Comparison of ENCODE assay signal across 8 cellular contexts in genomic region chr21:35050348-35051286, GRCh38. TPM values are rescaled to one million over a fixed set of nuclear protein-coding genes. Genes with fewer than 3 reads are reported as not detected.
A peak's percentile ranks its signal among the peaks of the same experiment; 100 is the strongest.
DNase-seq lines count a peak whose midpoint lies in the region; ATAC-seq and TF ChIP-seq lines count a peak whose summit lies in the region.

No MANE protein-coding gene starts in this region.

- no peaks in the 10 kb centered on the region for H3K9me3 Mint-ChIP-seq in activated naive CD8-positive, alpha-beta T cell treated with anti-CD3 and anti-CD28 coated beads for 36 hours
- no peaks in the 10 kb centered on the region for H3K9me3 Mint-ChIP-seq in nephron

- ATAC-seq in GM18517 (IDR thresholded peaks at IDR 0.05; ENCODE audit: unreplicated experiment) (no peak), GM18502 (IDR thresholded peaks at IDR 0.05; ENCODE audit: poor library complexity, unreplicated experiment) (no peak)

- H3K27me3 Mint-ChIP-seq in activated naive CD8-positive, alpha-beta T cell treated with anti-CD3 and anti-CD28 coated beads for 36 hours: peaks cover 5% of the 10 kb centered on the region
- H3K27me3 Mint-ChIP-seq in nephron (ENCODE audit: low read depth): peaks cover 28% of the 10 kb centered on the region

- H3K4me3 Mint-ChIP-seq in activated naive CD8-positive, alpha-beta T cell treated with anti-CD3 and anti-CD28 coated beads for 36 hours: no peak overlapping the region
- no peak overlapping the region for H3K4me3 Mint-ChIP-seq in nephron

- peak overlapping the region; percentile 50 for H3K27ac Mint-ChIP-seq in activated naive CD8-positive, alpha-beta T cell treated with anti-CD3 and anti-CD28 coated beads for 36 hours
- H3K27ac Mint-ChIP-seq in nephron: peak overlapping the region; percentile 22 to 64 (median 30)

- DNase-seq in ELR (ENCODE audit: low read depth): peak; percentile 58
- peak; percentile 32 for DNase-seq in HS-5 (ENCODE audit: low read depth)
- DNase-seq in activated naive CD8-positive, alpha-beta T cell treated with anti-CD3 and anti-CD28 coated beads for 36 hours: no peak
- no peak for DNase-seq in posterior vena cava (ENCODE audit: low spot score)
- no peak for DNase-seq in dedifferentiated amniotic fluid mesenchymal stem cell (ENCODE audit: extremely low spot score)

- peaks cover 68% of the 10 kb centered on the region for H3K4me1 Mint-ChIP-seq in activated naive CD8-positive, alpha-beta T cell treated with anti-CD3 and anti-CD28 coated beads for 36 hours
- peaks cover 45% of the 10 kb centered on the region for H3K4me1 Mint-ChIP-seq in nephron

- intact Hi-C loops in posterior vena cava (cut with DNase I): no loop called here

- H3K36me3 Mint-ChIP-seq in activated naive CD8-positive, alpha-beta T cell treated with anti-CD3 and anti-CD28 coated beads for 36 hours: peaks cover 3% of the 10 kb centered on the region
- no peaks in the 10 kb centered on the region for H3K36me3 Mint-ChIP-seq in nephron (ENCODE audit: low read depth)

- no peak for TF ChIP-seq CTCF in nephron (IDR thresholded peaks at IDR 0.05; ENCODE audit: unreplicated experiment in 3 of 3)

RNA-seq across cellular contexts. Expression of gene RUNX1, which starts 1.5 kb away (rescaled TPM):
- 10 to 100 TPM; 16.6 to 18.0 TPM for total RNA-seq in activated naive CD8-positive, alpha-beta T cell treated with anti-CD3 and anti-CD28 coated beads for 36 hours
- 10 to 100 TPM; 39.6 to 59.3 TPM for total RNA-seq in posterior vena cava

Comparison
In these comparisons a context has a peak if more than half of its experiments do, and no peak if none do; other contexts are left out.
1. DNase-seq: peak in ELR (single experiment) and HS-5 (single experiment); none in activated naive CD8-positive, alpha-beta T cell treated with anti-CD3 and anti-CD28 coated beads for 36 hours (single experiment), posterior vena cava (single experiment) and dedifferentiated amniotic fluid mesenchymal stem cell (single experiment).